Comparison of ENCODE assay signal across 1 cellular context in genomic region chrX:40391662-40392061, GRCh38.
TF ChIP-seq lines count a peak whose summit lies in the region.

No MANE protein-coding gene starts in this region.

TF ChIP-seq in SK-N-SH treated with all-trans-retinoic acid at 6 μM for 48 hours, 23 proteins besides CTCF, POLR2A, EP300 and RAD21 (continued from another document):
- TF ChIP-seq CSRNP3 (CRISPR knock-in tag; IDR thresholded peaks at IDR 0.05) = no peak
- TF ChIP-seq RARB (CRISPR knock-in tag; IDR thresholded peaks at IDR 0.05) = no peak
- TF ChIP-seq SNAI2 (CRISPR knock-in tag; IDR thresholded peaks at IDR 0.05) = no peak
- no peak for TF ChIP-seq TOX (CRISPR knock-in tag; IDR thresholded peaks at IDR 0.05; ENCODE audit: borderline replicate concordance)
- no peak for TF ChIP-seq PPARA (CRISPR knock-in tag; IDR thresholded peaks at IDR 0.05; ENCODE audit: borderline replicate concordance)
- no peak for TF ChIP-seq BACH2 (CRISPR knock-in tag; IDR thresholded peaks at IDR 0.05; ENCODE audit: borderline replicate concordance)
